In the genomic region with DNA sequence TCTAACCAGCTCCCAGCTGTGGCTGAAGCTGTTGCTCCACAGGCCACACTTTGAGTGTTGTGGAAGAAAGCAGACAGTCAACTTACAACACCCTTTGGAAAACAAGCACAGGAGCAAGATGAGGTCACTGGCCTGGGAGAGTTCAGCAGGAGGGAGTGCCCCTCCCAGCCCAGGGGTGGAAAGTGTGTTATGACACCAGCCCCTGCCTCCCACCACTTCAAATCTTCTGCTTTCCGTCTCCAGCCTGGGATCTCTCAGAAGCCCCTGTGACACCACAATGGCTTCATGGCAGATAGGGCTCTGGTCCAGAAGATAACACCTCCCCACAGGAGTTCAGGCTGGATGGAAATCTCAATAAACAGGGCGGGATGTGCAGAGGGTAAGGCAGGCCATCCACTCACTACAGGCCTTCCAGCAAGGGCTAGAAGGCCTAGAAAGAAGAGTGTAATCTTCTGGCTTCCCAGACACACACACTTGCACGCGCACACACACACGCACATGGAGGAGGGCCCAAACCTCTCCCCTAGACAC, we compare ENCODE assay signal across 11 cellular contexts. TPM values are rescaled to one million over a fixed set of nuclear protein-coding genes. Genes with fewer than 3 reads are reported as not detected.
DNase-seq lines count a peak whose midpoint lies in the region; ATAC-seq and TF ChIP-seq lines count a peak whose summit lies in the region.
"Had no signal": no experiment of that assay in that cellular context is flagged by ENCODE, and none has a peak within 500 bp of the region (broad histone marks: within the 10 kb centered on the region; RNA-seq: fewer than 3 reads in every experiment).

No MANE protein-coding gene starts in this region.

- H3K4me1 ChIP-seq in heart left ventricle: peaks cover 0 to 39% (median 11%) of the 10 kb centered on the region in 12 donors
- peaks cover 13 to 14% of the 10 kb centered on the region in 2 donors for H3K4me1 ChIP-seq in thyroid gland

- WGBS in heart left ventricle, 4 donors: 67 to 88% (median 81%) methylated on average over 4 to 5 of the region's 5 CpGs
- 94 to 98% methylated on average over 5 of the region's 5 CpGs for WGBS in thyroid gland, 2 donors

- intact Hi-C loops in heart left ventricle (cut with DNase I): no loop called here
- intact Hi-C loops in thyroid gland (cut with DNase I): no loop called here

- no peaks in the 10 kb centered on the region for H3K36me3 ChIP-seq in heart left ventricle
- H3K36me3 ChIP-seq in thyroid gland: no peaks in the 10 kb centered on the region

- H3K27me3 ChIP-seq in heart left ventricle: no peaks in the 10 kb centered on the region
- no peaks in the 10 kb centered on the region for H3K27me3 ChIP-seq in thyroid gland

- DNase-seq in ELF-1 (ENCODE audit: low read depth, low spot score) (peak; percentile 79), SKM-1 treated with dmso at 0.1 percent for 144 hours (lab: John Stamatoyannopoulos, UW; ENCODE audit: unreplicated experiment) (peak; percentile 62), heart left ventricle (peak in 3 of 5 donors; percentile 44 to 75 (median 61)), renal cortical epithelial cell (ENCODE audit: low read depth) (peak; percentile 29), Kasumi-1 (lab: John Stamatoyannopoulos, UW) (no peak), NCI-H2029 (lab: John Stamatoyannopoulos, UW) (no peak), NCI-H128 (lab: John Stamatoyannopoulos, UW; ENCODE audit: unreplicated experiment) (no peak), thyroid gland (no peak)
- DNase-seq: CD4-positive, CD25-positive, alpha-beta regulatory T cell; MM.1S; occipital lobe had no signal

- no peak for TF ChIP-seq POLR2A in heart left ventricle (IDR thresholded peaks at IDR 0.05)
- no peak for TF ChIP-seq POLR2A in thyroid gland (IDR thresholded peaks at IDR 0.05)

- peak overlapping the region in 5 of 12 donors; percentile 20 to 52 (median 35) for H3K27ac ChIP-seq in heart left ventricle
- no peak overlapping the region for H3K27ac ChIP-seq in thyroid gland

- peak in 3 of 4 donors; percentile 59 to 78 (median 62) for ATAC-seq in heart left ventricle

- H3K4me3 ChIP-seq in heart left ventricle (no peak overlapping the region), thyroid gland (replicated peaks in 1 of 3) (no peak overlapping the region)

- H3K9me3 ChIP-seq in heart left ventricle (peaks cover 0 to 8% (median 0%) of the 10 kb centered on the region in 12 donors), thyroid gland (no peaks in the 10 kb centered on the region)

- TF ChIP-seq CTCF in heart left ventricle (IDR thresholded peaks at IDR 0.05) (no peak), thyroid gland (IDR thresholded peaks at IDR 0.05) (no peak)

RNA-seq across cellular contexts. Expression of a gene that starts 48.7 kb away (rescaled TPM):
- total RNA-seq in heart left ventricle: 10 to 100 TPM; 39.8 to 75.4 (median 50.5) TPM
- 10 to 100 TPM; 19.7 to 45.7 TPM for polyA plus RNA-seq in heart left ventricle
- total RNA-seq in renal cortical epithelial cell: 3.6 and 45.0 TPM in 2 replicates
- 100 to 1,000 TPM in 2 of 4 donors, 10 to 100 TPM in 2; 59.9 to 128 (median 94.4) TPM for total RNA-seq in thyroid gland

Comparison
In these comparisons a context has a peak if more than half of its experiments do, and no peak if none do; other contexts are left out.
1. DNase-seq: peak in ELF-1 (single experiment), SKM-1 treated with dmso at 0.1 percent for 144 hours (single experiment), heart left ventricle (3 of 5) and renal cortical epithelial cell (single experiment); none in Kasumi-1 (0 of 2), NCI-H2029 (single experiment), NCI-H128 (single experiment) and thyroid gland (0 of 2).